ENCODE assay signal across 8 cellular contexts in the genomic region with DNA sequence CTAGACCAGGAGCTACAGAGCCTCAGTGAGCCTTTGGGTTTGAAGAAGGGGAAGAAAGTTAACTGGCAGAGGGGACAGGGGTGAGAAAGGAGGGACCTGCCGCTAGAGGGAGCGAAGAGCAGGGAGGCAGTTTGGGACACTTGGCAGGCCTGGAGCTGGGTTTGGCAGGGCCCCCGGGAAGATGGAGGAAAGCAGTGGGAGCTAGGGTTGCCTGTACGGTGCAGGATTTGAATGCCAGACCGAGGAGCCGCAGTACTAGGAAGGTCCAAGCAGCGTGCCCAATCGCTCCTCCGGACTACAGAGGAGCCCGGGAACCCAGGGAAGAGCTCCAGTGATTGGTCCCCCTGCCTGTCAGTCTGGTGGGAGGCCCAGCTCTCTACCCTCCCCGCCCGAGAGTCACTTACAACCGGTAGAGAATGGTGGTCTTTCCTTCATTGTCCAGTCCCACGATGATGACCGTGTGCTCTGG.
A peak's percentile ranks its signal among the peaks of the same experiment; 100 is the strongest.
DNase-seq lines count a peak whose midpoint lies in the region; ATAC-seq lines count a peak whose summit lies in the region.

No MANE protein-coding gene starts in this region.

- H3K4me1 ChIP-seq in ES-I3 (ENCODE audit: insufficient read depth, low read length) = peaks cover 8% of the 10 kb centered on the region; the same call in 1 of the 2 replicates

- no peaks in the 10 kb centered on the region for H3K36me3 ChIP-seq in ES-I3 (ENCODE audit: insufficient read depth, low read length)

- ATAC-seq in HG02610 (IDR thresholded peaks at IDR 0.05; ENCODE audit: unreplicated experiment) = peak; percentile 88
- ATAC-seq in HG03039 (IDR thresholded peaks at IDR 0.05; ENCODE audit: unreplicated experiment) = no peak

- peak overlapping the region; percentile 72; the same call in 1 of the 2 replicates for H3K9ac ChIP-seq in ES-I3 (ENCODE audit: low read depth, low read length)

- DNase-seq in NCI-H226 = peak; percentile 71
- DNase-seq in activated CD4-positive, alpha-beta T cell treated with anti-CD3 and anti-CD28 coated beads for 4 hours = peak; percentile 73 to 76
- peak; percentile 80 for DNase-seq in dedifferentiated amniotic fluid mesenchymal stem cell (ENCODE audit: extremely low spot score)
- DNase-seq in left kidney (ENCODE audit: low read depth, low spot score) = peak; percentile 97
- peak; percentile 76 for DNase-seq in stimulated activated CD4-positive, alpha-beta T cell treated with anti-CD3 and anti-CD28 coated beads, Interleukin-1b, Interleukin-23, amount 100 ng/mL, for 48 hours

- no peaks in the 10 kb centered on the region for H3K9me3 ChIP-seq in ES-I3 (ENCODE audit: control insufficient read depth, insufficient read depth, low read length)
